8 cellular contexts compared by ENCODE assay signal in the genomic region with DNA sequence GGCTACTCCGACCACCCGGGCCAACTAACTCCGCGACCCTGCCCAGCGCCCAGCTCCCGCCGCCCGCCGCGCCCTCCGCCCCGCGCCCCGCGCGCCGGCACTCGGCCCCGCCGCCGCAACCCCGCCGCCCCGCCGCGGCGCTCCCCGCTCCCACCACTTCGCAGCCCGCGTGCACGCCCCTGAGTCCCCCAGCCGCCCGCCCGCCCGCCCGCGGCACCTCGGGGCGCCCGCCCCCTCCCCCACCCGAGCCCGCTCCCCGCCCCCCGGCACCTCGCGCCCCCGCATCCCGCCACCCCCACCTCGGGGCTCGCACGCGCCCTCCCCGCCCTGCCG. TPM values are rescaled to one million over a fixed set of nuclear protein-coding genes. Genes with fewer than 3 reads are reported as not detected.
DNase-seq lines count a peak whose midpoint lies in the region; ATAC-seq and TF ChIP-seq lines count a peak whose summit lies in the region.

No MANE protein-coding gene starts in this region.

- intact Hi-C loops in cardiac septum (cut with DNase I) (loop anchor here (5.0 to 10.0 kb wide), 2 partner anchors 73 to 95 kb away; no protein-coding TSS in a partner anchor), vagina (cut with DNase I) (no loop called here)

- H3K4me3 ChIP-seq in right atrium auricular region (peak overlapping the region; percentile 87 to 95), astrocyte of the spinal cord (ENCODE audit: low read depth, low read length) (peak overlapping the region; percentile 78), vagina (peak overlapping the region; percentile 87 to 89)

- no peaks in the 10 kb centered on the region for H3K9me3 ChIP-seq in right atrium auricular region
- H3K9me3 ChIP-seq in vagina = no peaks in the 10 kb centered on the region

- in situ Hi-C loops in astrocyte of the spinal cord (cut with HindIII; ENCODE audit: low sequenced_read_pairs) = no loop called here

- H3K9me3 Mint-ChIP-seq in memory B cell = no peaks in the 10 kb centered on the region

- H3K27ac Mint-ChIP-seq in memory B cell = peak overlapping the region; percentile 97

- H3K27ac ChIP-seq in right atrium auricular region = peak overlapping the region; percentile 90 to 93
- peak overlapping the region; percentile 89 for H3K27ac ChIP-seq in vagina

- H3K4me1 Mint-ChIP-seq in memory B cell = peaks cover 42% of the 10 kb centered on the region

- H3K27me3 ChIP-seq in right atrium auricular region (no peaks in the 10 kb centered on the region), vagina (no peaks in the 10 kb centered on the region)

- ATAC-seq in memory B cell (ENCODE audit: low read depth) (peak; percentile 23), HG03460 (IDR thresholded peaks at IDR 0.05; ENCODE audit: unreplicated experiment) (no peak)

- peak overlapping the region; percentile 56 for H3K4me3 Mint-ChIP-seq in memory B cell

- DNase-seq in right atrium auricular region (ENCODE audit: low spot score) = no peak
- DNase-seq in cardiac septum (ENCODE audit: low spot score) = no peak
- DNase-seq in astrocyte of the spinal cord (ENCODE audit: low read depth, low spot score) = no peak
- DNase-seq in memory B cell (ENCODE audit: low spot score in 2 of 2) = no peak
- DNase-seq in vagina (ENCODE audit: extremely low spot score in 2 of 2) = no peak
- DNase-seq in SIG-M5 treated with dmso at 0.1 percent for 504 hours (lab: John Stamatoyannopoulos, UW; ENCODE audit: unreplicated experiment) = no peak
- DNase-seq in NCI-H1092 treated with DMSO at 0.1 percent for 48 hours (lab: John Stamatoyannopoulos, UW) = no peak

- H3K4me1 ChIP-seq in right atrium auricular region (peaks cover 0 to 44% of the 10 kb centered on the region in 2 donors), vagina (peaks cover 41% of the 10 kb centered on the region)

- TF ChIP-seq CTCF in right atrium auricular region (IDR thresholded peaks at IDR 0.05) (no peak), astrocyte of the spinal cord (IDR thresholded peaks at IDR 0.05; ENCODE audit: low read depth, low read length) (no peak), vagina (IDR thresholded peaks at IDR 0.05) (no peak)

- TF ChIP-seq POLR2A in vagina (IDR thresholded peaks at IDR 0.05) = no peak

- H3K27me3 Mint-ChIP-seq in memory B cell = no peaks in the 10 kb centered on the region

- H3K36me3 ChIP-seq in right atrium auricular region (no peaks in the 10 kb centered on the region), vagina (no peaks in the 10 kb centered on the region)

- H3K36me3 Mint-ChIP-seq in memory B cell = peaks cover 2% of the 10 kb centered on the region

RNA-seq across cellular contexts. Expression of gene JAZF1, which starts 0.6 kb away (rescaled TPM):
- total RNA-seq in right atrium auricular region (10 to 100 TPM; 13.2 to 18.5 TPM), cardiac septum (42.5 TPM), vagina (36.1 TPM)
